In the genomic region with DNA sequence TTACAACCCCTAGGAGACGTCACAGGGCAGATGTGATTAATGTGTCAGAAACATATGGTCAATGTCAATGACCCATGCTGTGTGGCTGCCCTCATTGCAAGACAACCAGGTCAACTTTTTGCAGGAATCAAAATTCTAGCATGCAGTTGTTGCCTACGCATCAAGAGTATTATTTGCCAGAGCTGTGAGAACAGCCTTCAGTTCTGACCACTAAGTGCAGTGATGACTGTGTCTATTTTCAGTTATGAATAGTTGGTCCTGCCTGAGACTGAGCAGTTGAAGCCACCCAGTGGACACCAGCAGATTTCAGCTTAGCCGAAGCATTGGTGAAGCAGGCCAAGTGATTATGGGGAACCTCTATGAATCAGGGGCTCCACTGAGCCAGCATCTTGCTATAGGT, we compare ENCODE assay signal across 10 cellular contexts. TPM values are rescaled to one million over a fixed set of nuclear protein-coding genes. Genes with fewer than 3 reads are reported as not detected.
DNase-seq lines count a peak whose midpoint lies in the region; ATAC-seq and TF ChIP-seq lines count a peak whose summit lies in the region.
"Had no signal": no experiment of that assay in that cellular context is flagged by ENCODE, and none has a peak within 500 bp of the region (broad histone marks: within the 10 kb centered on the region; RNA-seq: fewer than 3 reads in every experiment).

No MANE protein-coding gene starts in this region.

- no peaks in the 10 kb centered on the region for H3K4me1 ChIP-seq in SJCRH30
- H3K4me1 ChIP-seq in gastrocnemius medialis = no peaks in the 10 kb centered on the region

- no peak overlapping the region for H3K27ac Mint-ChIP-seq in osteocyte (ENCODE audit: unreplicated experiment)

- no peaks in the 10 kb centered on the region for H3K27me3 Mint-ChIP-seq in osteocyte (ENCODE audit: unreplicated experiment)

- H3K27me3 ChIP-seq in SJCRH30 = no peaks in the 10 kb centered on the region
- no peaks in the 10 kb centered on the region for H3K27me3 ChIP-seq in gastrocnemius medialis

- H3K4me3 ChIP-seq in SJCRH30 (no peak overlapping the region), gastrocnemius medialis (no peak overlapping the region)

- no peak overlapping the region for H3K27ac ChIP-seq in SJCRH30
- H3K27ac ChIP-seq in gastrocnemius medialis = no peak overlapping the region

- H3K4me3 Mint-ChIP-seq in osteocyte (ENCODE audit: unreplicated experiment) = no peak overlapping the region

- peak; percentile 8 for DNase-seq in retina
- no peak for DNase-seq in SJCRH30
- DNase-seq in osteocyte (ENCODE audit: extremely low spot score, unreplicated experiment) = no peak
- DNase-seq in NCI-H510A treated with DMSO at 0.1 percent for 48 hours (lab: John Stamatoyannopoulos, UW) = no peak
- DNase-seq in gastrocnemius medialis = no peak
- DNase-seq: hypothalamus, substantia nigra had no signal

- H3K4me1 Mint-ChIP-seq in osteocyte (ENCODE audit: unreplicated experiment) = no peaks in the 10 kb centered on the region

- H3K9me3 Mint-ChIP-seq in osteocyte (ENCODE audit: unreplicated experiment) = no peaks in the 10 kb centered on the region

- TF ChIP-seq CTCF in osteocyte (IDR thresholded peaks at IDR 0.05) (no peak), gastrocnemius medialis (IDR thresholded peaks at IDR 0.05 in 4 of 5, conservative IDR thresholded peaks at IDR 0.05 in 1 of 5) (no peak)

- intact Hi-C loops in gastrocnemius medialis (cut with DNase I; ENCODE audit: low total_unique reads) = no loop called here

- in situ Hi-C loops in gastrocnemius medialis (cut with MboI; ENCODE audit: low sequenced_read_pairs in 4 of 4) = no loop called here

- H3K36me3 ChIP-seq in SJCRH30 = no peaks in the 10 kb centered on the region
- H3K36me3 ChIP-seq in gastrocnemius medialis = no peaks in the 10 kb centered on the region

- ATAC-seq in GM18909 (IDR thresholded peaks at IDR 0.05; ENCODE audit: poor library complexity, unreplicated experiment) (peak; percentile 96), HG02571 (IDR thresholded peaks at IDR 0.05; ENCODE audit: unreplicated experiment) (peak; percentile 93), HG03565 (IDR thresholded peaks at IDR 0.05; ENCODE audit: unreplicated experiment) (peak; percentile 97), gastrocnemius medialis (no peak)

- H3K9me3 ChIP-seq in SJCRH30 (replicated peaks) = no peaks in the 10 kb centered on the region
- no peaks in the 10 kb centered on the region for H3K9me3 ChIP-seq in gastrocnemius medialis

- TF ChIP-seq POLR2A in gastrocnemius medialis (IDR thresholded peaks at IDR 0.05) = no peak

- H3K36me3 Mint-ChIP-seq in osteocyte (ENCODE audit: unreplicated experiment) = peaks cover 22% of the 10 kb centered on the region

RNA-seq across cellular contexts. Expression of a gene that starts 47.3 kb away (rescaled TPM):
- 23.5 and 33.7 TPM in 2 replicates for total RNA-seq in SJCRH30 (2014; rRNA removed; shearing (Covaris generic))
- total RNA-seq in osteocyte = 16.0 and 16.9 TPM in 2 replicates
- total RNA-seq in gastrocnemius medialis = 10 to 100 TPM; 12.6 to 18.9 (median 15.4) TPM

Comparison
In these comparisons a context has a peak if more than half of its experiments do, and no peak if none do; other contexts are left out.
1. ATAC-seq: peak in GM18909 (single experiment), HG02571 (single experiment) and HG03565 (single experiment); none in gastrocnemius medialis (0 of 2).